8 cellular contexts compared by ENCODE assay signal in genomic region chr20:36835453-36836198, GRCh38. TPM values are rescaled to one million over a fixed set of nuclear protein-coding genes. Genes with fewer than 3 reads are reported as not detected.
DNase-seq lines count a peak whose midpoint lies in the region; ATAC-seq, FAIRE-seq and TF ChIP-seq lines count a peak whose summit lies in the region.

No MANE protein-coding gene starts in this region.

- ATAC-seq in GM21619 (IDR thresholded peaks at IDR 0.05; ENCODE audit: unreplicated experiment): peak; percentile 80
- peak; percentile 98 to 99 for ATAC-seq in naive thymus-derived CD8-positive, alpha-beta T cell
- ATAC-seq in stimulated activated effector memory CD8-positive, alpha-beta T cell treated with anti-CD3 and anti-CD28 coated beads, Interleukin-12 subunit alpha, Interleukin-12 subunit beta, amount 100 ng/mL, for 72 hours: peak; percentile 97

- POLR2A ChIA-PET in naive thymus-derived CD8-positive, alpha-beta T cell (lab: Charles Lee): interaction anchor here (1.1 to 1.9 kb wide), 4 partner anchors 11 to 28 kb away, joined by 3 to 5 read pairs (median 4); a partner anchor contains a TSS

- H4K20me1 ChIP-seq in KMS-11 (ENCODE audit: insufficient read depth) (no peaks in the 10 kb centered on the region), fibroblast of lung (ENCODE audit: control insufficient read depth, extremely low read depth, insufficient read depth, low read length) (no peaks in the 10 kb centered on the region)

- TF ChIP-seq CTCF in KMS-11 (conservative IDR thresholded peaks at IDR 0.05; ENCODE audit: low read depth, low read length) (no peak), fibroblast of lung (conservative IDR thresholded peaks at IDR 0.05 in 1 of 2, IDR thresholded peaks at IDR 0.05 in 1 of 2; ENCODE audit: low read depth in 1 of 2, low read length in 2 of 2) (no peak)

- intact Hi-C loops in activated T-helper 1 cell treated with anti-CD3 and anti-CD28 coated beads, Interleukin-12 subunit alpha, Interleukin-12 subunit beta, Interleukin-2, Interleukin-4 antibody, amounts not matched to agents 30 ng/mL and 10 ng/mL and 1 ng/mL, durations not matched to agents 14 hours and 24 hours and 36 hours (cut with micrococcal nuclease): loop anchor here (1.0 to 10.0 kb wide), 3 partner anchors 51 to 371 kb away; partner anchors contain the start of gene DSN1

- H3K9me3 Mint-ChIP-seq in activated T-helper 1 cell treated with anti-CD3 and anti-CD28 coated beads, Interleukin-12 subunit alpha, Interleukin-12 subunit beta, Interleukin-2, Interleukin-4 antibody, amounts not matched to agents 30 ng/mL and 10 ng/mL and 1 ng/mL, durations not matched to agents 14 hours and 24 hours and 36 hours: no peaks in the 10 kb centered on the region
- H3K9me3 Mint-ChIP-seq in naive thymus-derived CD8-positive, alpha-beta T cell: no peaks in the 10 kb centered on the region
- H3K9me3 Mint-ChIP-seq in stimulated activated effector memory CD8-positive, alpha-beta T cell treated with anti-CD3 and anti-CD28 coated beads, Interleukin-12 subunit alpha, Interleukin-12 subunit beta, amount 100 ng/mL, for 72 hours: no peaks in the 10 kb centered on the region

- H3K9me3 ChIP-seq in fibroblast of lung (ENCODE audit: control insufficient read depth, insufficient read depth, low read depth, low read length): no peaks in the 10 kb centered on the region

- H3K4me1 ChIP-seq in KMS-11 (ENCODE audit: low read depth, poor library complexity, severe bottlenecking) (peaks cover 23% of the 10 kb centered on the region), fibroblast of lung (ENCODE audit: control insufficient read depth, extremely low read depth, insufficient read depth, low read length) (peaks cover 47% of the 10 kb centered on the region)

- H3K27ac Mint-ChIP-seq in activated T-helper 1 cell treated with anti-CD3 and anti-CD28 coated beads, Interleukin-12 subunit alpha, Interleukin-12 subunit beta, Interleukin-2, Interleukin-4 antibody, amounts not matched to agents 30 ng/mL and 10 ng/mL and 1 ng/mL, durations not matched to agents 14 hours and 24 hours and 36 hours: peak overlapping the region; percentile 89
- peak overlapping the region in 5 of 10 donors; percentile 22 to 84 (median 48) for H3K27ac Mint-ChIP-seq in naive thymus-derived CD8-positive, alpha-beta T cell
- peak overlapping the region; percentile 83 for H3K27ac Mint-ChIP-seq in stimulated activated effector memory CD8-positive, alpha-beta T cell treated with anti-CD3 and anti-CD28 coated beads, Interleukin-12 subunit alpha, Interleukin-12 subunit beta, amount 100 ng/mL, for 72 hours

- H3K79me2 ChIP-seq in KMS-11 (ENCODE audit: insufficient read depth, low read depth) (no peaks in the 10 kb centered on the region), fibroblast of lung (ENCODE audit: control insufficient read depth, insufficient read depth, low read length) (peaks cover 40% of the 10 kb centered on the region)

- H3K36me3 Mint-ChIP-seq in activated T-helper 1 cell treated with anti-CD3 and anti-CD28 coated beads, Interleukin-12 subunit alpha, Interleukin-12 subunit beta, Interleukin-2, Interleukin-4 antibody, amounts not matched to agents 30 ng/mL and 10 ng/mL and 1 ng/mL, durations not matched to agents 14 hours and 24 hours and 36 hours (ENCODE audit: low read depth): no peaks in the 10 kb centered on the region
- no peaks in the 10 kb centered on the region for H3K36me3 Mint-ChIP-seq in naive thymus-derived CD8-positive, alpha-beta T cell
- H3K36me3 Mint-ChIP-seq in stimulated activated effector memory CD8-positive, alpha-beta T cell treated with anti-CD3 and anti-CD28 coated beads, Interleukin-12 subunit alpha, Interleukin-12 subunit beta, amount 100 ng/mL, for 72 hours: no peaks in the 10 kb centered on the region

- H3K4me3 Mint-ChIP-seq in activated T-helper 1 cell treated with anti-CD3 and anti-CD28 coated beads, Interleukin-12 subunit alpha, Interleukin-12 subunit beta, Interleukin-2, Interleukin-4 antibody, amounts not matched to agents 30 ng/mL and 10 ng/mL and 1 ng/mL, durations not matched to agents 14 hours and 24 hours and 36 hours: peak overlapping the region; percentile 81
- peak overlapping the region; percentile 64 to 87 (median 78) for H3K4me3 Mint-ChIP-seq in naive thymus-derived CD8-positive, alpha-beta T cell
- peak overlapping the region; percentile 75 for H3K4me3 Mint-ChIP-seq in stimulated activated effector memory CD8-positive, alpha-beta T cell treated with anti-CD3 and anti-CD28 coated beads, Interleukin-12 subunit alpha, Interleukin-12 subunit beta, amount 100 ng/mL, for 72 hours

- H3K27ac ChIP-seq in KMS-11 (peak overlapping the region; percentile 16; the same call in 1 of the 2 replicates), fibroblast of lung (ENCODE audit: insufficient read depth, low read length) (peak overlapping the region; percentile 94)

- peaks cover 26% of the 10 kb centered on the region for H3K4me1 Mint-ChIP-seq in activated T-helper 1 cell treated with anti-CD3 and anti-CD28 coated beads, Interleukin-12 subunit alpha, Interleukin-12 subunit beta, Interleukin-2, Interleukin-4 antibody, amounts not matched to agents 30 ng/mL and 10 ng/mL and 1 ng/mL, durations not matched to agents 14 hours and 24 hours and 36 hours (ENCODE audit: low read depth)
- peaks cover 0 to 28% (median 6%) of the 10 kb centered on the region in 4 donors for H3K4me1 Mint-ChIP-seq in naive thymus-derived CD8-positive, alpha-beta T cell
- H3K4me1 Mint-ChIP-seq in stimulated activated effector memory CD8-positive, alpha-beta T cell treated with anti-CD3 and anti-CD28 coated beads, Interleukin-12 subunit alpha, Interleukin-12 subunit beta, amount 100 ng/mL, for 72 hours: peaks cover 14% of the 10 kb centered on the region

- H3K4me3 ChIP-seq in KMS-11 (IDR thresholded peaks at IDR 0.05; ENCODE audit: insufficient read depth, low read depth, low read length) (no peak overlapping the region), fibroblast of lung (replicated peaks in 1 of 4; ENCODE audit: control extremely low read depth in 1 of 4, insufficient read depth in 1 of 4, low read depth in 3 of 4, low read length in 4 of 4) (peak overlapping the region in 1 of 4 experiments; percentile 10)

- peak; percentile 83 for FAIRE-seq in RCC 7860 (lab: Jason Lieb, UNC)

- H3K9ac ChIP-seq in KMS-11 (peak overlapping the region; percentile 15; the same call in 1 of the 2 replicates), fibroblast of lung (ENCODE audit: insufficient read depth, low read length) (peak overlapping the region; percentile 59)

- H3K4me2 ChIP-seq in KMS-11 (peak overlapping the region; percentile 85), fibroblast of lung (ENCODE audit: extremely low read depth, insufficient read depth, low read length) (peak overlapping the region; percentile 75)

- DNase-seq in DMS 273 treated with DMSO at 0.1 percent for 48 hours (lab: John Stamatoyannopoulos, UW) (peak; percentile 90), RCC 7860 (ENCODE audit: low spot score) (peak; percentile 89), fibroblast of lung (ENCODE audit: low read depth in 2 of 2) (peak; percentile 95)
- DNase-seq in activated T-helper 1 cell treated with anti-CD3 and anti-CD28 coated beads, Interleukin-12 subunit alpha, Interleukin-12 subunit beta, Interleukin-2, Interleukin-4 antibody, amounts not matched to agents 30 ng/mL and 10 ng/mL and 1 ng/mL, durations not matched to agents 14 hours and 24 hours and 36 hours (ENCODE audit: low spot score): peak; percentile 84
- DNase-seq in naive thymus-derived CD8-positive, alpha-beta T cell: peak; percentile 55 to 85 (median 69)
- DNase-seq in stimulated activated effector memory CD8-positive, alpha-beta T cell treated with anti-CD3 and anti-CD28 coated beads, Interleukin-12 subunit alpha, Interleukin-12 subunit beta, amount 100 ng/mL, for 72 hours (ENCODE audit: low spot score in 2 of 2): peak; percentile 51 to 85

- H2AFZ ChIP-seq in KMS-11 (ENCODE audit: low read depth) (peak overlapping the region; percentile 60), fibroblast of lung (ENCODE audit: low read length) (no peak overlapping the region)

- H3K27me3 ChIP-seq in KMS-11 (ENCODE audit: insufficient read depth, low read depth): no peaks in the 10 kb centered on the region
- no peaks in the 10 kb centered on the region for H3K27me3 ChIP-seq in fibroblast of lung (ENCODE audit: control insufficient read depth, insufficient read depth, low read length)

- H3K36me3 ChIP-seq in KMS-11 (ENCODE audit: insufficient read depth) (no peaks in the 10 kb centered on the region), fibroblast of lung (ENCODE audit: control insufficient read depth, insufficient read depth, low read length) (peaks cover 14% of the 10 kb centered on the region)

- peaks cover 2% of the 10 kb centered on the region for H3K27me3 Mint-ChIP-seq in activated T-helper 1 cell treated with anti-CD3 and anti-CD28 coated beads, Interleukin-12 subunit alpha, Interleukin-12 subunit beta, Interleukin-2, Interleukin-4 antibody, amounts not matched to agents 30 ng/mL and 10 ng/mL and 1 ng/mL, durations not matched to agents 14 hours and 24 hours and 36 hours (ENCODE audit: insufficient read depth)
- no peaks in the 10 kb centered on the region for H3K27me3 Mint-ChIP-seq in naive thymus-derived CD8-positive, alpha-beta T cell

RNA-seq across cellular contexts. Expression of gene TLDC2, which starts 40.3 kb away (rescaled TPM):
- total RNA-seq in activated T-helper 1 cell treated with anti-CD3 and anti-CD28 coated beads, Interleukin-12 subunit alpha, Interleukin-12 subunit beta, Interleukin-2, Interleukin-4 antibody, amounts not matched to agents 30 ng/mL and 10 ng/mL and 1 ng/mL, durations not matched to agents 14 hours and 24 hours and 36 hours: not detected in 2 replicates
- total RNA-seq in fibroblast of lung: under 0.01 TPM in 1 of 2 replicates, not detected in the other
- 0.09 TPM in 2 replicates for polyA plus RNA-seq in fibroblast of lung
- polyA plus RNA-seq in fibroblast of lung (2012): 0.06 TPM in 1 of 2 replicates, not detected in the other
- polyA minus RNA-seq in fibroblast of lung (ENCODE audit: low replicate concordance): not detected in 2 replicates
- not detected for total RNA-seq in naive thymus-derived CD8-positive, alpha-beta T cell
- under 1 TPM; 0.17 to 0.23 (median 0.20) TPM for polyA plus RNA-seq in naive thymus-derived CD8-positive, alpha-beta T cell
